Comparison of ENCODE assay signal across 1 cellular context in genomic region chr10:14534152-14534551, GRCh38.
TF ChIP-seq lines count a peak whose summit lies in the region.

No MANE protein-coding gene starts in this region.

TF ChIP-seq in IMR-90, 13 proteins besides CTCF, POLR2A, EP300 and RAD21:
- TF ChIP-seq BHLHE40 (IDR thresholded peaks at IDR 0.05; ENCODE audit: low read depth, low read length): no peak
- TF ChIP-seq USF2 (IDR thresholded peaks at IDR 0.05; ENCODE audit: low read depth, low read length): no peak
- no peak for TF ChIP-seq CEBPB (IDR thresholded peaks at IDR 0.05; ENCODE audit: low read depth, low read length)
- TF ChIP-seq MAZ (IDR thresholded peaks at IDR 0.05; ENCODE audit: borderline replicate concordance, low read depth, low read length): no peak
- TF ChIP-seq CHD1 (IDR thresholded peaks at IDR 0.05; ENCODE audit: low read depth, low read length): no peak
- TF ChIP-seq NFE2L2 (IDR thresholded peaks at IDR 0.05; ENCODE audit: low read depth, low read length): no peak
- TF ChIP-seq FOS (IDR thresholded peaks at IDR 0.05; ENCODE audit: low read depth, low read length): no peak
- no peak for TF ChIP-seq RCOR1 (IDR thresholded peaks at IDR 0.05; ENCODE audit: insufficient replicate concordance, low read length)
- no peak for TF ChIP-seq MXI1 (IDR thresholded peaks at IDR 0.05; ENCODE audit: borderline replicate concordance, low read depth, low read length)
- no peak for TF ChIP-seq RFX5 (IDR thresholded peaks at IDR 0.05; ENCODE audit: low read depth, low read length)
- TF ChIP-seq MAFK (IDR thresholded peaks at IDR 0.05; ENCODE audit: low read depth, low read length): no peak
- no peak for TF ChIP-seq SMC3 (IDR thresholded peaks at IDR 0.05; ENCODE audit: low read depth, low read length)
- TF ChIP-seq ELK1 (IDR thresholded peaks at IDR 0.05; ENCODE audit: borderline replicate concordance, low read depth, low read length): no peak
